ENCODE assay signal across 1 cellular context in the genomic region with DNA sequence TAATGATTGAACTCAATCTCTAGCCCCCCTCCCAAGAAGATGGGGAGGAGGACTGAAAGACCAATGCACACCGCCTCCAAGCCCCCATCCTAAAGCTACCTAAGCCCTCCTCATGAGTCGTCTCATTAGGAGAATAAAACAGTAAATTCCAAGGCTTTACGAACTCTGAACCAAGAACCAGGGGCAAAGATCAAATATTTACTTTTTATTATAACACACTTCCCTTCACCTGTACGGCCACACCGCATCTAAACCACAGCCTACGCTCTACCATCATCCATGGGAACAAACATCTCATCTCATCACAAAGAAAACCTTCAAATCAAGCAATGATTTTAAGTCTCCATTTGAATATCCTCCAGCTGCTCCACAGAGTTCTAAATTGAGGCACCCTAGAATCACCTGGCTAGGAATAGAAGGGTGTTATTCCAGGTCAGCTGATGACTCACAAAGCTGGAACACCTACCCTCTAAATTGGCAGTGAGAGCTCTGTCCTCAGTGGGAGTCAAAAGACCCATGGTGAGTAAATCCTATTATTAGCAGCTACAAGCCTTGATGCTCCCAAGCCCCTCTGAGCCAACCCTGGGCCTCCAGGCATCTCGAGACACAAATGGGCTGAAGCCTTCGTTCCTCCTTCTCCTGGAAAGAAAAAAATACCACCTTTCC.
TF ChIP-seq lines count a peak whose summit lies in the region.

No MANE protein-coding gene starts in this region.

TF ChIP-seq in IMR-90, 13 proteins besides CTCF, POLR2A, EP300 and RAD21 (continued from another document):
- TF ChIP-seq, protein P1, sequence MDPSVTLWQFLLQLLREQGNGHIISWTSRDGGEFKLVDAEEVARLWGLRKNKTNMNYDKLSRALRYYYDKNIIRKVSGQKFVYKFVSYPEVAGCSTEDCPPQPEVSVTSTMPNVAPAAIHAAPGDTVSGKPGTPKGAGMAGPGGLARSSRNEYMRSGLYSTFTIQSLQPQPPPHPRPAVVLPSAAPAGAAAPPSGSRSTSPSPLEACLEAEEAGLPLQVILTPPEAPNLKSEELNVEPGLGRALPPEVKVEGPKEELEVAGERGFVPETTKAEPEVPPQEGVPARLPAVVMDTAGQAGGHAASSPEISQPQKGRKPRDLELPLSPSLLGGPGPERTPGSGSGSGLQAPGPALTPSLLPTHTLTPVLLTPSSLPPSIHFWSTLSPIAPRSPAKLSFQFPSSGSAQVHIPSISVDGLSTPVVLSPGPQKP (IDR thresholded peaks at IDR 0.05; ENCODE audit: borderline replicate concordance, low read depth, low read length) = no peak
- no peak for TF ChIP-seq RFX5 (IDR thresholded peaks at IDR 0.05; ENCODE audit: low read depth, low read length)
- TF ChIP-seq MAFK (IDR thresholded peaks at IDR 0.05; ENCODE audit: low read depth, low read length) = no peak
- no peak for TF ChIP-seq BHLHE40 (IDR thresholded peaks at IDR 0.05; ENCODE audit: low read depth, low read length)
- no peak for TF ChIP-seq FOS (IDR thresholded peaks at IDR 0.05; ENCODE audit: low read depth, low read length)
- TF ChIP-seq, protein P2, sequence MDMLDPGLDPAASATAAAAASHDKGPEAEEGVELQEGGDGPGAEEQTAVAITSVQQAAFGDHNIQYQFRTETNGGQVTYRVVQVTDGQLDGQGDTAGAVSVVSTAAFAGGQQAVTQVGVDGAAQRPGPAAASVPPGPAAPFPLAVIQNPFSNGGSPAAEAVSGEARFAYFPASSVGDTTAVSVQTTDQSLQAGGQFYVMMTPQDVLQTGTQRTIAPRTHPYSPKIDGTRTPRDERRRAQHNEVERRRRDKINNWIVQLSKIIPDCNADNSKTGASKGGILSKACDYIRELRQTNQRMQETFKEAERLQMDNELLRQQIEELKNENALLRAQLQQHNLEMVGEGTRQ (IDR thresholded peaks at IDR 0.05; ENCODE audit: low read depth, low read length) = no peak
- TF ChIP-seq SMC3 (IDR thresholded peaks at IDR 0.05; ENCODE audit: low read depth, low read length) = no peak
- no peak for TF ChIP-seq RCOR1 (IDR thresholded peaks at IDR 0.05; ENCODE audit: insufficient replicate concordance, low read length)
- no peak for TF ChIP-seq MXI1 (IDR thresholded peaks at IDR 0.05; ENCODE audit: borderline replicate concordance, low read depth, low read length)
